12 cellular contexts compared by ENCODE assay signal in genomic region chr11:83115992-83116641, GRCh38. TPM values are rescaled to one million over a fixed set of nuclear protein-coding genes. Genes with fewer than 3 reads are reported as not detected.
A peak's percentile ranks its signal among the peaks of the same experiment; 100 is the strongest.
DNase-seq lines count a peak whose midpoint lies in the region; TF ChIP-seq lines count a peak whose summit lies in the region.
"Had no signal": no experiment of that assay in that cellular context is flagged by ENCODE, and none has a peak within 500 bp of the region (broad histone marks: within the 10 kb centered on the region; RNA-seq: fewer than 3 reads in every experiment).

No MANE protein-coding gene starts in this region.

- H3K4me3 ChIP-seq in OCI-LY7 (ENCODE audit: low read depth, low read length, poor library complexity, severe bottlenecking) (no peak overlapping the region), endodermal cell (ENCODE audit: low read length) (no peak overlapping the region), sigmoid colon (no peak overlapping the region), foreskin fibroblast (ENCODE audit: low read depth in 1 of 2, low read length in 2 of 2) (no peak overlapping the region), vagina (no peak overlapping the region)

- intact Hi-C loops in OCI-LY7 (cut with micrococcal nuclease; ENCODE audit: unreplicated experiment) (no loop called here), sigmoid colon (cut with DNase I) (no loop called here), vagina (cut with DNase I) (no loop called here)

- no TSS peak for BruUV-seq in OCI-LY7 (replicated peaks; lab: Mats Ljungman, UMichigan)

- H3K9ac ChIP-seq in endodermal cell (ENCODE audit: extremely low read depth, low read length, poor library complexity, severe bottlenecking): no peak overlapping the region

- peak overlapping the region; percentile 22 for H3K27ac Mint-ChIP-seq in activated CD4-positive, alpha-beta T cell treated with anti-CD3 and anti-CD28 coated beads, Interleukin-2, amount 10 ng/mL, durations not matched to agents 7 days and 5 days
- H3K27ac Mint-ChIP-seq in endodermal cell: no peak overlapping the region
- H3K27ac Mint-ChIP-seq: type B pancreatic cell had no signal

- H3K4me2 ChIP-seq in OCI-LY7 (ENCODE audit: low read length): no peak overlapping the region; the same call in none of the 2 replicates

- H3K27ac ChIP-seq in OCI-LY7 (ENCODE audit: low read depth, low read length, poor library complexity, severe bottlenecking) (no peak overlapping the region), endodermal cell (ENCODE audit: low read depth, low read length) (peak overlapping the region; percentile 19), sigmoid colon (peak overlapping the region in 3 of 4 donors; percentile 33 to 46 (median 44)), vagina (no peak overlapping the region)

- peak overlapping the region; percentile 70 for H2AFZ ChIP-seq in OCI-LY7 (ENCODE audit: low read length)

- peak overlapping the region; percentile 58 for H3K4me3 Mint-ChIP-seq in activated CD4-positive, alpha-beta T cell treated with anti-CD3 and anti-CD28 coated beads, Interleukin-2, amount 10 ng/mL, durations not matched to agents 7 days and 5 days
- no peak overlapping the region for H3K4me3 Mint-ChIP-seq in endodermal cell

- TF ChIP-seq CTCF in OCI-LY7 (conservative IDR thresholded peaks at IDR 0.05; ENCODE audit: low read length) (no peak), endodermal cell (conservative IDR thresholded peaks at IDR 0.05) (no peak), sigmoid colon (IDR thresholded peaks at IDR 0.05) (no peak), foreskin fibroblast (IDR thresholded peaks at IDR 0.05; ENCODE audit: low read depth, low read length) (no peak), vagina (IDR thresholded peaks at IDR 0.05) (no peak)

- DNase-seq in activated CD4-positive, alpha-beta T cell treated with anti-CD3 and anti-CD28 coated beads, Interleukin-2, amount 10 ng/mL, durations not matched to agents 7 days and 5 days: no peak
- no peak for DNase-seq in activated CD4-positive, alpha-beta T cell treated with anti-CD3 and anti-CD28 coated beads, Interleukin-2, amount 50 U/mL, for 4 hours
- no peak for DNase-seq in OCI-LY7 (ENCODE audit: low spot score)
- no peak for DNase-seq in endodermal cell
- DNase-seq in sigmoid colon: no peak
- DNase-seq in foreskin fibroblast: no peak
- DNase-seq in vagina (ENCODE audit: extremely low spot score in 2 of 2): no peak
- no peak for DNase-seq in anterior cingulate cortex (lab: John Stamatoyannopoulos, UW)
- DNase-seq: ACHN, esophagus squamous epithelium, NCI-H1417 treated with DMSO at 0.1 percent for 48 hours had no signal

- H3K9me3 Mint-ChIP-seq in activated CD4-positive, alpha-beta T cell treated with anti-CD3 and anti-CD28 coated beads, Interleukin-2, amount 10 ng/mL, durations not matched to agents 7 days and 5 days: no peaks in the 10 kb centered on the region
- H3K9me3 Mint-ChIP-seq in endodermal cell: no peaks in the 10 kb centered on the region
- H3K9me3 Mint-ChIP-seq: type B pancreatic cell had no signal

- H4K20me1 ChIP-seq in OCI-LY7 (ENCODE audit: insufficient read depth, low read length): no peaks in the 10 kb centered on the region

- H3K9me3 ChIP-seq in OCI-LY7 (ENCODE audit: low read length) (no peaks in the 10 kb centered on the region), endodermal cell (ENCODE audit: control insufficient read depth, low read length) (no peaks in the 10 kb centered on the region), sigmoid colon (no peaks in the 10 kb centered on the region), vagina (no peaks in the 10 kb centered on the region)
- H3K9me3 ChIP-seq: esophagus squamous epithelium had no signal

- H3K4me1 ChIP-seq in OCI-LY7 (ENCODE audit: insufficient read depth, low read length, poor library complexity, severe bottlenecking): peaks cover 40% of the 10 kb centered on the region
- no peaks in the 10 kb centered on the region for H3K4me1 ChIP-seq in endodermal cell (ENCODE audit: control insufficient read depth, insufficient read depth, low read length)
- peaks cover 0 to 19% (median 15%) of the 10 kb centered on the region in 4 donors for H3K4me1 ChIP-seq in sigmoid colon
- no peaks in the 10 kb centered on the region for H3K4me1 ChIP-seq in vagina

- peaks cover 2% of the 10 kb centered on the region for H3K36me3 Mint-ChIP-seq in activated CD4-positive, alpha-beta T cell treated with anti-CD3 and anti-CD28 coated beads, Interleukin-2, amount 10 ng/mL, durations not matched to agents 7 days and 5 days (ENCODE audit: low read depth)
- H3K36me3 Mint-ChIP-seq in endodermal cell (ENCODE audit: low read depth): no peaks in the 10 kb centered on the region
- H3K36me3 Mint-ChIP-seq: type B pancreatic cell had no signal

- H3K4me1 Mint-ChIP-seq in activated CD4-positive, alpha-beta T cell treated with anti-CD3 and anti-CD28 coated beads, Interleukin-2, amount 10 ng/mL, durations not matched to agents 7 days and 5 days: peaks cover 44% of the 10 kb centered on the region
- peaks cover 9% of the 10 kb centered on the region for H3K4me1 Mint-ChIP-seq in endodermal cell

- CTCF ChIA-PET in activated CD4-positive, alpha-beta T cell treated with anti-CD3 and anti-CD28 coated beads, Interleukin-2, amount 10 ng/mL, durations not matched to agents 7 days and 5 days (lab: Charles Lee): interaction anchor here (0.7 to 1.0 kb wide), 3 partner anchors 22 to 585 kb away, joined by 3 to 4 read pairs (median 3); no protein-coding TSS in a partner anchor
- CTCF ChIA-PET in OCI-LY7 (lab: Charles Lee; ENCODE audit: unreplicated experiment): interaction anchor here (1.4 kb wide), 1 partner anchor 11 kb away, joined by 4 read pairs; no protein-coding TSS in a partner anchor

- TF ChIP-seq EP300 in sigmoid colon (IDR thresholded peaks at IDR 0.05): no peak

- no peak for TF ChIP-seq POLR2A in sigmoid colon (IDR thresholded peaks at IDR 0.05)
- TF ChIP-seq POLR2A in vagina (IDR thresholded peaks at IDR 0.05): no peak

- H3K27me3 Mint-ChIP-seq in activated CD4-positive, alpha-beta T cell treated with anti-CD3 and anti-CD28 coated beads, Interleukin-2, amount 10 ng/mL, durations not matched to agents 7 days and 5 days: no peaks in the 10 kb centered on the region
- H3K27me3 Mint-ChIP-seq in endodermal cell (ENCODE audit: insufficient read depth): no peaks in the 10 kb centered on the region
- H3K27me3 Mint-ChIP-seq: type B pancreatic cell had no signal

- POLR2A ChIA-PET in activated CD4-positive, alpha-beta T cell treated with anti-CD3 and anti-CD28 coated beads, Interleukin-2, amount 10 ng/mL, durations not matched to agents 7 days and 5 days (lab: Charles Lee): no interaction called here
- POLR2A ChIA-PET in OCI-LY7 (lab: Charles Lee): interaction anchor here (0.6 to 2.1 kb wide), 10 partner anchors 8 to 1112 kb away, joined by 3 to 9 read pairs (median 4); no protein-coding TSS in a partner anchor

- no peaks in the 10 kb centered on the region for H3K79me2 ChIP-seq in OCI-LY7 (ENCODE audit: insufficient read depth, low read depth, low read length)

- whole genome bisulfite sequencing in endodermal cell (ENCODE audit: insufficient coverage in 1 of 2, insufficient read length in 1 of 2), 2 experiments: 72 to 91% methylated on average over 2 to 3 of the region's 3 CpGs
- 96 to 97% methylated on average over 3 of the region's 3 CpGs for WGBS in sigmoid colon, 2 donors

- H3K27me3 ChIP-seq in endodermal cell (ENCODE audit: control insufficient read depth, insufficient read depth, low read length, poor library complexity, severe bottlenecking) (no peaks in the 10 kb centered on the region), sigmoid colon (no peaks in the 10 kb centered on the region), vagina (no peaks in the 10 kb centered on the region)
- H3K27me3 ChIP-seq: esophagus squamous epithelium had no signal

- no peaks in the 10 kb centered on the region for H3K9me2 ChIP-seq in OCI-LY7 (ENCODE audit: insufficient read depth, low read length)

- no peaks in the 10 kb centered on the region for H3K36me3 ChIP-seq in OCI-LY7 (ENCODE audit: insufficient read depth, low read length)
- H3K36me3 ChIP-seq in endodermal cell (ENCODE audit: control insufficient read depth, insufficient read depth, low read length): no peaks in the 10 kb centered on the region
- no peaks in the 10 kb centered on the region for H3K36me3 ChIP-seq in sigmoid colon
- no peaks in the 10 kb centered on the region for H3K36me3 ChIP-seq in vagina
- H3K36me3 ChIP-seq: esophagus squamous epithelium had no signal

RNA-seq across cellular contexts. Expression of gene PCF11, which starts 40.8 kb away (rescaled TPM):
- 10 to 100 TPM; 76.7 to 89.3 TPM for total RNA-seq in activated CD4-positive, alpha-beta T cell treated with anti-CD3 and anti-CD28 coated beads, Interleukin-2, amount 10 ng/mL, durations not matched to agents 7 days and 5 days
- 80.1 and 89.9 TPM in 2 replicates for total RNA-seq in OCI-LY7 (2014; rRNA removed; shearing (Covaris generic))
- 98.8 and 117 TPM in 2 replicates for total RNA-seq in OCI-LY7 (2022)
- total RNA-seq in endodermal cell: 10 to 100 TPM; 52.7 to 67.7 TPM
- 45.5 TPM for polyA plus RNA-seq in endodermal cell (2013, experiment 1 of 2)
- 41.7 TPM for polyA plus RNA-seq in endodermal cell (2013, experiment 2 of 2)
- 10 to 100 TPM; 62.0 to 78.2 (median 66.3) TPM for total RNA-seq in sigmoid colon
- 10 to 100 TPM; 12.7 to 34.4 (median 13.2) TPM for polyA plus RNA-seq in sigmoid colon
- total RNA-seq in vagina: 102 TPM

RNA-seq across cellular contexts. Expression of gene RAB30, which starts 44.4 kb away (rescaled TPM):
- total RNA-seq in activated CD4-positive, alpha-beta T cell treated with anti-CD3 and anti-CD28 coated beads, Interleukin-2, amount 10 ng/mL, durations not matched to agents 7 days and 5 days: 10 to 100 TPM in 1 of 2 experiments, 1 to 10 TPM in 1; 8.7 to 10.7 TPM
- total RNA-seq in OCI-LY7 (2014; rRNA removed; shearing (Covaris generic)): 27.1 and 33.3 TPM in 2 replicates
- total RNA-seq in OCI-LY7 (2022) (132 TPM in 2 replicates), endodermal cell (10 to 100 TPM in 1 of 2 donors, 1 to 10 TPM in 1; 8.4 to 15.8 TPM), sigmoid colon (10 to 100 TPM; 22.2 to 29.9 (median 26.3) TPM), vagina (10.8 TPM)
- 10.8 TPM for polyA plus RNA-seq in endodermal cell (2013, experiment 1 of 2)
- polyA plus RNA-seq in endodermal cell (2013, experiment 2 of 2): 8.2 TPM
- polyA plus RNA-seq in sigmoid colon: 10 to 100 TPM in 2 of 3 donors, 1 to 10 TPM in 1; 6.0 to 27.7 (median 12.4) TPM

Comparison
In these comparisons a context has a peak if more than half of its experiments do, and no peak if none do; other contexts are left out.
1. H3K27ac ChIP-seq: peak in endodermal cell (single experiment) and sigmoid colon (3 of 4); none in OCI-LY7 (single experiment) and vagina (single experiment).